In genomic region chr19:56840452-56841193, GRCh38 we compare ENCODE assay signal across 11 cellular contexts. TPM values are rescaled to one million over a fixed set of nuclear protein-coding genes. Genes with fewer than 3 reads are reported as not detected.
DNase-seq lines count a peak whose midpoint lies in the region; ATAC-seq and TF ChIP-seq lines count a peak whose summit lies in the region.
"Had no signal": no experiment of that assay in that cellular context is flagged by ENCODE, and none has a peak within 500 bp of the region (broad histone marks: within the 10 kb centered on the region; RNA-seq: fewer than 3 reads in every experiment).

TSS of gene PEG3 (minus strand) at chr19:56840726. CDS start at chr19:56824655, 16,071 bp downstream.
TSS of gene ZIM2 (minus strand) at chr19:56840726. CDS start at chr19:56824277, 16,449 bp downstream.

- peak within 1 kb of the TSS; percentile 42 to 91 (median 91) for H3K27ac ChIP-seq in esophagus squamous epithelium
- peak within 1 kb of the TSS; percentile 59 for H3K27ac ChIP-seq in muscle layer of colon (ENCODE audit: low read depth, low read length)
- H3K27ac ChIP-seq in upper lobe of left lung, result peak within 1 kb of the TSS; percentile 0 to 78 (median 20)

- intact Hi-C loops in activated CD4-positive, alpha-beta memory T cell treated with anti-CD3 and anti-CD28 coated beads for 36 hours (cut with micrococcal nuclease), result no loop called here
- intact Hi-C loops in esophagus squamous epithelium (cut with DNase I), result no loop called here

- H3K27me3 ChIP-seq in esophagus squamous epithelium (peaks cover 0 to 12% (median 0%) of the 10 kb centered on the region in 4 donors), muscle layer of colon (ENCODE audit: control insufficient read depth in 1 of 2, insufficient read depth in 2 of 2, low read length in 2 of 2) (no peaks in the 10 kb centered on the region), upper lobe of left lung (no peaks in the 10 kb centered on the region)

- H3K4me3 ChIP-seq in esophagus squamous epithelium, result peak within 1 kb of the TSS; percentile 7 to 66 (median 54)
- H3K4me3 ChIP-seq in muscle layer of colon (ENCODE audit: low read depth in 1 of 2, low read length in 2 of 2), result peak within 1 kb of the TSS; percentile 58 to 67
- peak within 1 kb of the TSS; percentile 19 to 55 (median 42) for H3K4me3 ChIP-seq in upper lobe of left lung

- peaks cover 0 to 44% (median 6%) of the 10 kb centered on the region in 3 donors for H3K9me3 ChIP-seq in esophagus squamous epithelium
- H3K9me3 ChIP-seq in muscle layer of colon (ENCODE audit: low read length), result no peaks in the 10 kb centered on the region
- H3K9me3 ChIP-seq in upper lobe of left lung, result peaks cover 0 to 32% (median 14%) of the 10 kb centered on the region in 4 donors

- peak within 1 kb of the TSS; percentile 0 for H3K27ac Mint-ChIP-seq in activated CD4-positive, alpha-beta memory T cell treated with anti-CD3 and anti-CD28 coated beads, Interleukin-2, amount 10 ng/mL, durations not matched to agents 7 days and 5 days
- no peak within 1 kb of the TSS for H3K27ac Mint-ChIP-seq in activated CD4-positive, alpha-beta memory T cell treated with anti-CD3 and anti-CD28 coated beads for 36 hours

- peaks cover 40% of the 10 kb centered on the region for H3K9me3 Mint-ChIP-seq in activated CD4-positive, alpha-beta memory T cell treated with anti-CD3 and anti-CD28 coated beads, Interleukin-2, amount 10 ng/mL, durations not matched to agents 7 days and 5 days
- peaks cover 43% of the 10 kb centered on the region for H3K9me3 Mint-ChIP-seq in activated CD4-positive, alpha-beta memory T cell treated with anti-CD3 and anti-CD28 coated beads for 36 hours

- TF ChIP-seq POLR2A in esophagus squamous epithelium (IDR thresholded peaks at IDR 0.05) (peak in 2 of 4 donors; percentile 20 to 39), upper lobe of left lung (IDR thresholded peaks at IDR 0.05) (no peak)

- peak in 1 of 2 donors; percentile 46 for ATAC-seq in upper lobe of left lung (ENCODE audit: low FRiP score in 2 of 2)

- POLR2A ChIA-PET in activated CD4-positive, alpha-beta memory T cell treated with anti-CD3 and anti-CD28 coated beads, Interleukin-2, amount 10 ng/mL, durations not matched to agents 7 days and 5 days (lab: Charles Lee), result no interaction called here
- POLR2A ChIA-PET in activated CD4-positive, alpha-beta memory T cell treated with anti-CD3 and anti-CD28 coated beads for 36 hours (lab: Charles Lee), result no interaction called here

- CTCF ChIA-PET in activated CD4-positive, alpha-beta memory T cell treated with anti-CD3 and anti-CD28 coated beads, Interleukin-2, amount 10 ng/mL, durations not matched to agents 7 days and 5 days (lab: Charles Lee), result no interaction called here
- CTCF ChIA-PET in activated CD4-positive, alpha-beta memory T cell treated with anti-CD3 and anti-CD28 coated beads for 36 hours (lab: Charles Lee), result no interaction called here

- DNase-seq in activated CD4-positive, alpha-beta memory T cell treated with anti-CD3 and anti-CD28 coated beads, Interleukin-2, amount 10 ng/mL, durations not matched to agents 7 days and 5 days, result no peak
- no peak for DNase-seq in activated CD4-positive, alpha-beta memory T cell treated with anti-CD3 and anti-CD28 coated beads for 36 hours
- DNase-seq in esophagus squamous epithelium (lab: John Stamatoyannopoulos, UW), result no peak
- peak; percentile 29 to 84 for DNase-seq in upper lobe of left lung
- DNase-seq in Kasumi-1 (lab: John Stamatoyannopoulos, UW), result no peak
- no peak for DNase-seq in HuH-7.5 (ENCODE audit: low spot score)
- DNase-seq in NCI-H446 treated with DMSO at 0.1 percent for 48 hours (lab: John Stamatoyannopoulos, UW), result no peak
- DNase-seq: NCI-H1417 treated with DMSO at 0.1 percent for 48 hours had no signal

- peaks cover 19% of the 10 kb centered on the region for H3K36me3 Mint-ChIP-seq in activated CD4-positive, alpha-beta memory T cell treated with anti-CD3 and anti-CD28 coated beads, Interleukin-2, amount 10 ng/mL, durations not matched to agents 7 days and 5 days (ENCODE audit: low read depth)
- H3K36me3 Mint-ChIP-seq in activated CD4-positive, alpha-beta memory T cell treated with anti-CD3 and anti-CD28 coated beads for 36 hours, result peaks cover 27% of the 10 kb centered on the region

- peaks cover 2% of the 10 kb centered on the region for H3K4me1 Mint-ChIP-seq in activated CD4-positive, alpha-beta memory T cell treated with anti-CD3 and anti-CD28 coated beads, Interleukin-2, amount 10 ng/mL, durations not matched to agents 7 days and 5 days
- H3K4me1 Mint-ChIP-seq in activated CD4-positive, alpha-beta memory T cell treated with anti-CD3 and anti-CD28 coated beads for 36 hours (ENCODE audit: low read depth), result no peaks in the 10 kb centered on the region

- H3K36me3 ChIP-seq in esophagus squamous epithelium, result no peaks in the 10 kb centered on the region
- no peaks in the 10 kb centered on the region for H3K36me3 ChIP-seq in muscle layer of colon (ENCODE audit: insufficient read depth, low read length)
- no peaks in the 10 kb centered on the region for H3K36me3 ChIP-seq in upper lobe of left lung

- H3K4me1 ChIP-seq in esophagus squamous epithelium, result peaks cover 0 to 21% (median 0%) of the 10 kb centered on the region in 3 donors
- no peaks in the 10 kb centered on the region for H3K4me1 ChIP-seq in muscle layer of colon (ENCODE audit: insufficient read depth, low read length)
- peaks cover 0 to 9% (median 2%) of the 10 kb centered on the region in 4 donors for H3K4me1 ChIP-seq in upper lobe of left lung

- no peak for TF ChIP-seq EP300 in upper lobe of left lung (IDR thresholded peaks at IDR 0.05)

- H3K4me3 Mint-ChIP-seq in activated CD4-positive, alpha-beta memory T cell treated with anti-CD3 and anti-CD28 coated beads, Interleukin-2, amount 10 ng/mL, durations not matched to agents 7 days and 5 days, result no peak within 1 kb of the TSS
- no peak within 1 kb of the TSS for H3K4me3 Mint-ChIP-seq in activated CD4-positive, alpha-beta memory T cell treated with anti-CD3 and anti-CD28 coated beads for 36 hours

- no peak for TF ChIP-seq CTCF in esophagus squamous epithelium (IDR thresholded peaks at IDR 0.05)
- TF ChIP-seq CTCF in upper lobe of left lung (IDR thresholded peaks at IDR 0.05), result no peak

- 49 to 57% methylated on average over 10 to 11 of the region's 49 CpGs for WGBS in esophagus squamous epithelium, 2 donors
- 47 to 62% methylated on average over 12 to 36 of the region's 49 CpGs for WGBS in upper lobe of left lung, 2 donors

- H3K27me3 Mint-ChIP-seq in activated CD4-positive, alpha-beta memory T cell treated with anti-CD3 and anti-CD28 coated beads, Interleukin-2, amount 10 ng/mL, durations not matched to agents 7 days and 5 days, result peaks cover 2% of the 10 kb centered on the region
- H3K27me3 Mint-ChIP-seq in activated CD4-positive, alpha-beta memory T cell treated with anti-CD3 and anti-CD28 coated beads for 36 hours, result peaks cover 7% of the 10 kb centered on the region

- H3K9ac ChIP-seq in muscle layer of colon (ENCODE audit: low read length), result no peak within 1 kb of the TSS

RNA-seq across cellular contexts. Expression of gene PEG3, which starts in this region (rescaled TPM):
- not detected for total RNA-seq in activated CD4-positive, alpha-beta memory T cell treated with anti-CD3 and anti-CD28 coated beads, Interleukin-2, amount 10 ng/mL, durations not matched to agents 7 days and 5 days
- total RNA-seq in activated CD4-positive, alpha-beta memory T cell treated with anti-CD3 and anti-CD28 coated beads for 36 hours, result not detected
- total RNA-seq in esophagus squamous epithelium, result 1 to 10 TPM in 3 of 4 donors, under 1 TPM in 1; 0.57 to 4.0 (median 1.9) TPM
- 10 to 100 TPM in 1 of 6 donors, 1 to 10 TPM in 5; 2.6 to 13.1 (median 3.8) TPM for total RNA-seq in upper lobe of left lung
- total RNA-seq: T-helper 2 cell treated with Interferon-gamma antibody and Interleukin-4, amounts not matched to agents 100 ng/mL and 5 ng/mL, for 36 hours had no signal

RNA-seq across cellular contexts. Expression of gene ZIM2, which starts in this region (rescaled TPM):
- total RNA-seq in activated CD4-positive, alpha-beta memory T cell treated with anti-CD3 and anti-CD28 coated beads, Interleukin-2, amount 10 ng/mL, durations not matched to agents 7 days and 5 days, result not detected
- total RNA-seq in activated CD4-positive, alpha-beta memory T cell treated with anti-CD3 and anti-CD28 coated beads for 36 hours, result not detected
- total RNA-seq in esophagus squamous epithelium (under 1 TPM in 1 of 4 donors, not detected in 3; 0.38 TPM), upper lobe of left lung (1 to 10 TPM in 1 of 6 donors, under 1 TPM in 1, not detected in 4; 0.30 to 1.0 TPM)
- total RNA-seq: lung microvascular endothelial cell; T-helper 2 cell treated with Interferon-gamma antibody and Interleukin-4, amounts not matched to agents 100 ng/mL and 5 ng/mL, for 36 hours had no signal

Comparison
In these comparisons a context has a peak if more than half of its experiments do, and no peak if none do; other contexts are left out.
1. DNase-seq: peak in upper lobe of left lung (2 of 2); none in activated CD4-positive, alpha-beta memory T cell treated with anti-CD3 and anti-CD28 coated beads, Interleukin-2, amount 10 ng/mL, durations not matched to agents 7 days and 5 days (single experiment), activated CD4-positive, alpha-beta memory T cell treated with anti-CD3 and anti-CD28 coated beads for 36 hours (single experiment), esophagus squamous epithelium (single experiment), Kasumi-1 (0 of 2), HuH-7.5 (single experiment) and NCI-H446 treated with DMSO at 0.1 percent for 48 hours (single experiment).
2. H3K27ac ChIP-seq: peak in every context shown above with its lines; median percentile 91 in esophagus squamous epithelium; 59 in muscle layer of colon; 20 in upper lobe of left lung.
3. Peak in every context shown above with its lines, with median percentiles within 50 percentile points of each other: H3K4me3 ChIP-seq.